In the genomic region with DNA sequence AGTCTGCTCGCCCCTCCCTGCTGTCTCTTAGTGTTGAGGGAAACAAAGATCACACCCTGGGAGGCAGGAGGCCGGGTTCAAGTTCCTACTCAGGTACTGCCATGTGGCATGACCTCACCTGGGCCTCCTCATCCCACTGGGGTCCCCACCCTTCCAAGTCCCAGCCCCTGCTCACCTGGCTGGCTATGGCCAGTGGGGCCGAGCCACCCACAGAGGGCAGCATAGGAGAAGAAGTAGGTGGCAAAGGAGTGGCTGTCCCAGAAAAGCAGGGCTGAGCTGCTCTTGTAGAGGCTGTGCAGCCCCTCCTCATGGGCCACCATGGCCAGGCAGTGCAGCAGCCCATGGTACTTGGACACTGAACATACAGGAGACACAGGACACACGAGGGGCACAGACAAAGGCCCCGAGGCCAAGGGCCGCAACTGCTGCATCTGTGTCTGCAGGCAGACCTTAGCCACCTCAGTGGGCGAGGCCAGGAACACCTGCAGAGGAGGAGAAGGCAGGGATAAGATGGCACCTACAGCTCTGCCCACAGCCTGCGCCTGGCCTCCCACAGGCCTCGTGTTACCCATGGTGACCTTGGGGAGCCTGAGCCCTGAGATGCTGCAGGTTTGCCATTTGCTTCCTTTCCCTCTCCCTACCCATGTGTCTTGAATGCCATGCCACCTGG, we compare ENCODE assay signal across 12 cellular contexts. TPM values are rescaled to one million over a fixed set of nuclear protein-coding genes. Genes with fewer than 3 reads are reported as not detected.
DNase-seq lines count a peak whose midpoint lies in the region; ATAC-seq, FAIRE-seq and TF ChIP-seq lines count a peak whose summit lies in the region.
"Had no signal": no experiment of that assay in that cellular context is flagged by ENCODE, and none has a peak within 500 bp of the region (broad histone marks: within the 10 kb centered on the region; RNA-seq: fewer than 3 reads in every experiment).

No MANE protein-coding gene starts in this region.

- H3K4me2 ChIP-seq in H1 (ENCODE audit: insufficient read depth in 1 of 2, low read depth in 2 of 2, low read length in 2 of 2) = no peak overlapping the region

- H3K4ac ChIP-seq in H1 (replicated peaks; ENCODE audit: insufficient read length, low read depth, low read length) = no peak overlapping the region

- intact Hi-C loops in stomach (cut with DNase I; ENCODE audit: low total_unique reads) = no loop called here

- no peak overlapping the region for H2BK120ac ChIP-seq in H1 (replicated peaks; ENCODE audit: low read depth, low read length)

- H3K56ac ChIP-seq in H1 (replicated peaks; ENCODE audit: insufficient read length, low read depth, low read length) = no peak overlapping the region

- H2AK5ac ChIP-seq in H1 (ENCODE audit: low read depth, low read length) = no peak overlapping the region

- no peaks in the 10 kb centered on the region for H3K79me1 ChIP-seq in H1 (ENCODE audit: low read depth, low read length)

- H4K91ac ChIP-seq in H1 (replicated peaks; ENCODE audit: insufficient read length, low read length) = no peak overlapping the region

- no peak overlapping the region for H2AFZ ChIP-seq in H1 (ENCODE audit: low read length)

- peak overlapping the region; percentile 43; the same call in 1 of the 2 replicates for H2BK12ac ChIP-seq in H1 (ENCODE audit: low read depth, low read length)

- H3K27ac ChIP-seq in H1 (ENCODE audit: low read depth, low read length) (no peak overlapping the region), stomach (no peak overlapping the region)

- H3K9ac ChIP-seq in H1 (replicated peaks in 1 of 4; ENCODE audit: extremely low read depth in 1 of 4, low read depth in 3 of 4, low read length in 3 of 4) = no peak overlapping the region

- FAIRE-seq in H1 (lab: Jason Lieb, UNC) = no peak

- DNase-seq in activated T-cell treated with anti-CD3 and anti-CD28 coated beads, Interleukin-2, amount 50 U/mL, for 1 hour = peak; percentile 28
- DNase-seq in activated T-cell treated with anti-CD3 and anti-CD28 coated beads for 4 hours (no peak), NB4 (ENCODE audit: low read depth) (peak; percentile 35), H1 (ENCODE audit: low read depth in 1 of 2, low spot score in 2 of 2) (peak in 1 of 2 experiments; percentile 82), stomach (peak; percentile 63), SW 1271 (lab: John Stamatoyannopoulos, UW) (no peak)
- DNase-seq: activated T-cell treated with anti-CD3 and anti-CD28 coated beads, Interleukin-2, amount 50 U/mL, for 48 hours; NK-92 treated with Interleukin-12 subunit alpha and Interleukin-12 subunit beta, amount 100 ng/mL, for 24 hours; stimulated activated CD4-positive, alpha-beta T cell treated with anti-CD3 and anti-CD28 coated beads, Interleukin-4, amount 100 ng/mL, for 1 hour had no signal

- H4K8ac ChIP-seq in H1 (ENCODE audit: extremely low read depth, insufficient read depth, low read length) = peak overlapping the region; percentile 75

- CTCF ChIA-PET in H1 (lab: Charles Lee; ENCODE audit: partially characterized antibody) = interaction anchor here (0.6 to 8.4 kb wide), 22 partner anchors 8 to 417 kb away, joined by 3 to 74 read pairs (median 4); partner anchors contain the start of genes DTX4 and OR5A2

- H3K23ac ChIP-seq in H1 (ENCODE audit: insufficient read length) = no peak overlapping the region

- peak; percentile 83 to 90 for TF ChIP-seq RAD21 in H1 (IDR thresholded peaks at IDR 0.05 in 1 of 2, conservative IDR thresholded peaks at IDR 0.05 in 1 of 2; ENCODE audit: low read depth in 2 of 2, low read length in 2 of 2)

- H3K79me2 ChIP-seq in H1 (ENCODE audit: control insufficient read depth in 1 of 2, insufficient read depth in 2 of 2, low read length in 2 of 2) = no peaks in the 10 kb centered on the region

- no peaks in the 10 kb centered on the region for H3K23me2 ChIP-seq in H1 (ENCODE audit: low read depth, low read length)

- H3K18ac ChIP-seq in H1 (ENCODE audit: extremely low read depth, low read length) = peak overlapping the region; percentile 16; the same call in 1 of the 2 replicates

- peak overlapping the region; percentile 1; the same call in 1 of the 2 replicates for H2BK15ac ChIP-seq in H1 (ENCODE audit: low read length)

- H2BK5ac ChIP-seq in H1 (ENCODE audit: low read depth, low read length) = peak overlapping the region; percentile 24; the same call in 1 of the 2 replicates

- H3K4me1 ChIP-seq in H1 (replicated peaks in 1 of 4; ENCODE audit: control insufficient read depth in 3 of 4, insufficient read depth in 4 of 4, low read length in 3 of 4) = no peaks in the 10 kb centered on the region
- peaks cover 0 to 6% (median 0%) of the 10 kb centered on the region in 4 donors for H3K4me1 ChIP-seq in stomach

- H2BK20ac ChIP-seq in H1 (ENCODE audit: low read length) = 0 out of 2 replicates have a peak overlapping the region, but pooled peaks have one; percentile 25

- TF ChIP-seq EP300 in H1 (IDR thresholded peaks at IDR 0.05; ENCODE audit: borderline replicate concordance in 1 of 2, low read depth in 2 of 2, low read length in 2 of 2) (no peak), stomach (IDR thresholded peaks at IDR 0.05) (no peak)

- no peak for TF ChIP-seq POLR2A in NB4 (IDR thresholded peaks at IDR 0.05; ENCODE audit: extremely low read depth, insufficient read length)
- TF ChIP-seq POLR2A in H1 (IDR thresholded peaks at IDR 0.05; ENCODE audit: control extremely low read depth in 1 of 2, low read depth in 2 of 2, low read length in 2 of 2) = no peak
- no peak for TF ChIP-seq POLR2A in stomach (IDR thresholded peaks at IDR 0.05)

- TF ChIP-seq CTCF in NB4 (IDR thresholded peaks at IDR 0.05; ENCODE audit: low read depth, low read length) (peak; percentile 40), H1 (IDR thresholded peaks at IDR 0.05; ENCODE audit: control extremely low read depth in 1 of 3, insufficient read depth in 1 of 3, low read depth in 1 of 3, low read length in 3 of 3) (peak; percentile 70 to 75 (median 72)), stomach (IDR thresholded peaks at IDR 0.05) (peak in 4 of 7 experiments; percentile 29 to 53 (median 39))

- no peaks in the 10 kb centered on the region for H3K27me3 ChIP-seq in H1 (replicated peaks in 1 of 4; ENCODE audit: control insufficient read depth in 3 of 4, extremely low read depth in 1 of 4, insufficient read depth in 3 of 4, low read length in 3 of 4)
- H3K27me3 ChIP-seq in stomach = no peaks in the 10 kb centered on the region

- no peak overlapping the region for H3K14ac ChIP-seq in H1 (ENCODE audit: insufficient read length)

- H4K5ac ChIP-seq in H1 (ENCODE audit: insufficient read length, low read depth, low read length) = peak overlapping the region; percentile 15

- H3K4me3 ChIP-seq in NB4 (ENCODE audit: low read depth, low read length) = no peak overlapping the region
- no peak overlapping the region for H3K4me3 ChIP-seq in H1 (ENCODE audit: extremely low read depth in 1 of 4, insufficient read depth in 2 of 4, low read depth in 3 of 4, low read length in 4 of 4)
- H3K4me3 ChIP-seq in stomach = no peak overlapping the region

- H4K20me1 ChIP-seq in H1 (replicated peaks in 1 of 2; ENCODE audit: control insufficient read depth in 1 of 2, insufficient read depth in 2 of 2, low read length in 2 of 2) = no peaks in the 10 kb centered on the region

- H3K36me3 ChIP-seq in H1 (ENCODE audit: control insufficient read depth in 2 of 4, insufficient read depth in 4 of 4, low read length in 3 of 4) = no peaks in the 10 kb centered on the region
- no peaks in the 10 kb centered on the region for H3K36me3 ChIP-seq in stomach

- no peaks in the 10 kb centered on the region for H3K9me3 ChIP-seq in H1 (ENCODE audit: insufficient read depth in 2 of 2, low read depth in 1 of 2, low read length in 1 of 2)
- no peaks in the 10 kb centered on the region for H3K9me3 ChIP-seq in stomach

- ATAC-seq in HG03135 (IDR thresholded peaks at IDR 0.05; ENCODE audit: unreplicated experiment) (no peak), GM21526 (IDR thresholded peaks at IDR 0.05; ENCODE audit: low FRiP score, unreplicated experiment) (no peak)

- WGBS in H1 (ENCODE audit: extremely low coverage in 1 of 2, insufficient coverage in 1 of 2, insufficient read length in 1 of 2, insufficient replicate concordance in 2 of 2, low coverage in 1 of 2, low lambda C conversion rate in 2 of 2, missing lambda C conversion rate in 1 of 2), 2 experiments = 83% methylated on average over 9 of the region's 9 CpGs; no CpG with 5 or more reads in 1 of the 2 experiments
- 59 to 83% (median 68%) methylated on average over 4 to 9 of the region's 9 CpGs for WGBS in stomach, 5 donors

- POLR2A ChIA-PET in H1 (lab: Charles Lee; ENCODE audit: partially characterized antibody) = no interaction called here

TF ChIP-seq in H1, 55 proteins besides CTCF, POLR2A, EP300 and RAD21:
- TF ChIP-seq SRF (IDR thresholded peaks at IDR 0.05; ENCODE audit: low read depth, low read length) = no peak
- no peak for TF ChIP-seq GABPA (IDR thresholded peaks at IDR 0.05; ENCODE audit: borderline replicate concordance, insufficient read depth, low read length)
- TF ChIP-seq TCF12 (IDR thresholded peaks at IDR 0.05; ENCODE audit: low read depth, low read length) = no peak
- TF ChIP-seq YY1 (IDR thresholded peaks at IDR 0.05; ENCODE audit: low read depth, low read length) = no peak
- no peak for TF ChIP-seq JUND (IDR thresholded peaks at IDR 0.05; ENCODE audit: low read length)

RNA-seq across cellular contexts. Expression of gene MPEG1, which starts 50.6 kb away (rescaled TPM):
- total RNA-seq in H1 (2021; fragmentation: NEBNext Ultra II Directional; extraction: Animal tissue kit (Norgen Biotek cat#: 25700)) = not detected in 2 replicates
- not detected in 2 replicates for polyA plus RNA-seq in H1 (2011; rRNA removed)
- polyA plus RNA-seq in H1 (2011; cell fraction: cytosol; rRNA removed) = not detected
- polyA plus RNA-seq in H1 (2011; cell fraction: nucleus; rRNA removed) = not detected
- polyA plus RNA-seq in H1 (2012, experiment 1 of 2) = not detected in 4 replicates
- not detected for polyA plus RNA-seq in H1 (2012, experiment 2 of 2)
- polyA plus RNA-seq in H1 (2013, experiment 1 of 2) = not detected
- polyA plus RNA-seq in H1 (2013, experiment 2 of 2) = not detected
- polyA minus RNA-seq in H1 (2011; rRNA and poly(A)+ RNA removed) = not detected in 2 replicates
- not detected for polyA minus RNA-seq in H1 (2011; cell fraction: cytosol; rRNA and poly(A)+ RNA removed)
- not detected for polyA minus RNA-seq in H1 (2011; cell fraction: nucleus; rRNA and poly(A)+ RNA removed)
- total RNA-seq in stomach = 10 to 100 TPM in 3 of 5 donors, 1 to 10 TPM in 1, not detected in 1; 5.3 to 18.4 (median 16.1) TPM
- polyA plus RNA-seq in stomach = 1 to 10 TPM; 1.4 to 5.2 (median 5.0) TPM
- polyA plus RNA-seq: BJ had no signal

Comparison
In these comparisons a context has a peak if more than half of its experiments do, and no peak if none do; other contexts are left out.
1. DNase-seq: peak in activated T-cell treated with anti-CD3 and anti-CD28 coated beads, Interleukin-2, amount 50 U/mL, for 1 hour (single experiment), NB4 (single experiment) and stomach (single experiment); none in activated T-cell treated with anti-CD3 and anti-CD28 coated beads for 4 hours (single experiment) and SW 1271 (0 of 2).
2. Peak in every context shown above with its lines, with median percentiles within 50 percentile points of each other: CTCF ChIP-seq.